Comparison of ENCODE assay signal across 23 cellular contexts in genomic region chr17:57323391-57323790, GRCh38.
"Had no signal": no experiment of that assay in that cellular context is flagged by ENCODE, and none has a peak within 500 bp of the region (broad histone marks: within the 10 kb centered on the region; RNA-seq: fewer than 3 reads in every experiment).

No MANE protein-coding gene starts in this region.

- FAIRE-seq: RCC 7860 had no signal

- H3K9me3 ChIP-seq: MG63, SJSA1 had no signal

- H3K27ac ChIP-seq: HL-60, SJSA1, SK-N-MC had no signal

- H3K36me3 ChIP-seq: MG63 had no signal

- H3K27me3 ChIP-seq: MG63, SJSA1 had no signal

- H3K4me3 ChIP-seq: MG63, SJSA1, SK-N-MC had no signal

- DNase-seq: IMR-90, Karpas-422, KG1, MG63, NCI-H1092, NCI-H1105 treated with DMSO at 0.1 percent for 48 hours, NCI-H1417 treated with DMSO at 0.1 percent for 48 hours, NCI-H146, NCI-H1694 treated with DMSO at 0.1 percent for 48 hours, NCI-H1930, NCI-H2081, NCI-H2107, NCI-H2227 treated with DMSO at 0.1 percent for 48 hours, NCI-H524, NCI-H526 treated with DMSO at 0.1 percent for 48 hours, NCI-H748 treated with DMSO at 0.1 percent for 48 hours, Right ventricle myocardium superior, RPMI8226, SIG-M5 had no signal
